19 cellular contexts compared by ENCODE assay signal in the genomic region with DNA sequence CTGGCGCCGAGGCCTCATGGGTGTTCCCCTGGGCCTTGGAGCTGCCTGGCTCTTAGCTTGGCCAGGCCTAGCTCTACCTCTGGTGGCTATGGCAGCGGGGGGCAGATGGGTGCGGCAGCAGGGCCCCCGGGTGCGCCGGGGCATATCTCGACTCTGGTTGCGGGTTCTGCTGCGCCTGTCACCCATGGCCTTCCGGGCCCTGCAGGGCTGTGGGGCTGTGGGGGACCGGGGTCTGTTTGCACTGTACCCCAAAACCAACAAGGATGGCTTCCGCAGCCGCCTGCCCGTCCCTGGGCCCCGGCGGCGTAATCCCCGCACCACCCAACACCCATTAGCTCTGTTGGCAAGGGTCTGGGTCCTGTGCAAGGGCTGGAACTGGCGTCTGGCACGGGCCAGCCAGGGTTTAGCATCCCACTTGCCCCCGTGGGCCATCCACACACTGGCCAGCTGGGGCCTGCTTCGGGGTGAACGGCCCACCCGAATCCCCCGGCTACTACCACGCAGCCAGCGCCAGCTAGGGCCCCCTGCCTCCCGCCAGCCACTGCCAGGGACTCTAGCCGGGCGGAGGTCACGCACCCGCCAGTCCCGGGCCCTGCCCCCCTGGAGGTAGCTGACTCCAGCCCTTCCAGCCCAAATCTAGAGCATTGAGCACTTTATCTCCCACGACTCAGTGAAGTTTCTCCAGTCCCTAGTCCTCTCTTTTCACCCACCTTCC. TPM values are rescaled to one million over a fixed set of nuclear protein-coding genes. Genes with fewer than 3 reads are reported as not detected.
DNase-seq lines count a peak whose midpoint lies in the region; ATAC-seq and TF ChIP-seq lines count a peak whose summit lies in the region.
"Had no signal": no experiment of that assay in that cellular context is flagged by ENCODE, and none has a peak within 500 bp of the region (broad histone marks: within the 10 kb centered on the region; RNA-seq: fewer than 3 reads in every experiment).

No MANE protein-coding gene starts in this region.

- DNase-seq in Right ventricle myocardium superior (peak; percentile 33), cardiac septum (ENCODE audit: low spot score) (no peak), posterior vena cava (ENCODE audit: low spot score) (peak; percentile 77), retina (no peak), psoas muscle (no peak)
- DNase-seq: BE2C; CD8-positive, alpha-beta T cell; DMS53; EL; GOT3; KG1; MV-4-11; NCI-H1694 treated with DMSO at 0.1 percent for 48 hours; NK-92 treated with Interleukin-12 subunit alpha and Interleukin-12 subunit beta, amount 100 ng/mL, for 24 hours; SHP77 had no signal

- intact Hi-C loops in Right ventricle myocardium superior (cut with DNase I), result no loop called here
- intact Hi-C loops in cardiac septum (cut with DNase I), result no loop called here
- intact Hi-C loops in posterior vena cava (cut with DNase I), result no loop called here
- intact Hi-C loops in psoas muscle (cut with DNase I), result no loop called here

- ATAC-seq in Right ventricle myocardium superior (ENCODE audit: poor library complexity) (no peak), esophagus mucosa (peak; percentile 11), psoas muscle (no peak), HG03039 (IDR thresholded peaks at IDR 0.05; ENCODE audit: unreplicated experiment) (no peak)
- ATAC-seq: CD8-positive, alpha-beta T cell; GM12878 had no signal

- peaks cover 19 to 100% of the 10 kb centered on the region in 2 donors for H3K36me3 ChIP-seq in psoas muscle (ENCODE audit: insufficient read depth in 1 of 2, low read depth in 1 of 2)

- no peak overlapping the region for H3K4me3 ChIP-seq in psoas muscle
- H3K4me3 ChIP-seq: GM12878, Peyer's patch had no signal

- H3K4me1 ChIP-seq in psoas muscle, result no peaks in the 10 kb centered on the region
- H3K4me1 ChIP-seq: BE2C, Peyer's patch had no signal

- H3K27me3 ChIP-seq in psoas muscle (ENCODE audit: insufficient read depth in 3 of 3, low read length in 2 of 3), result no peaks in the 10 kb centered on the region
- H3K27me3 ChIP-seq: BE2C, Peyer's patch had no signal

- no peak for TF ChIP-seq CTCF in psoas muscle (IDR thresholded peaks at IDR 0.05)

- H3K9me3 ChIP-seq in psoas muscle, result no peaks in the 10 kb centered on the region
- H3K9me3 ChIP-seq: BE2C, Peyer's patch had no signal

- WGBS in psoas muscle, 3 donors, result 92 to 93% (median 92%) methylated on average over 27 to 35 of the region's 35 CpGs

- no peak overlapping the region for H3K27ac ChIP-seq in psoas muscle
- H3K27ac ChIP-seq: Peyer's patch had no signal

RNA-seq across cellular contexts. Expression of a gene that starts 7.9 kb away (rescaled TPM):
- 19.5 TPM for total RNA-seq in Right ventricle myocardium superior
- total RNA-seq in cardiac septum, result 17.4 TPM
- total RNA-seq in esophagus mucosa, result 7.1 TPM
- 10 to 100 TPM; 12.1 to 14.2 TPM for total RNA-seq in posterior vena cava
- 10 to 100 TPM; 18.9 to 22.0 (median 20.7) TPM for total RNA-seq in psoas muscle
- 10 to 100 TPM; 18.5 to 62.5 (median 23.1) TPM for polyA plus RNA-seq in psoas muscle

RNA-seq across cellular contexts. Expression of a gene that starts 8.5 kb away (rescaled TPM):
- total RNA-seq in Right ventricle myocardium superior, result 28.0 TPM
- total RNA-seq in cardiac septum, result 36.8 TPM
- total RNA-seq in esophagus mucosa, result 37.0 TPM
- 10 to 100 TPM; 42.2 to 46.0 TPM for total RNA-seq in posterior vena cava
- total RNA-seq in psoas muscle, result 10 to 100 TPM; 30.5 to 43.3 (median 34.1) TPM
- 10 to 100 TPM; 59.8 to 86.9 (median 77.3) TPM for polyA plus RNA-seq in psoas muscle

RNA-seq across cellular contexts. Expression of a gene that starts 13.9 kb away (rescaled TPM):
- total RNA-seq in Right ventricle myocardium superior (29.7 TPM), cardiac septum (38.9 TPM), esophagus mucosa (17.7 TPM), posterior vena cava (10 to 100 TPM; 35.0 to 35.7 TPM), psoas muscle (10 to 100 TPM; 18.6 to 28.6 (median 22.0) TPM)
- polyA plus RNA-seq in psoas muscle, result 10 to 100 TPM; 15.7 to 30.2 (median 21.8) TPM

RNA-seq across cellular contexts. Expression of a gene that starts 23.3 kb away (rescaled TPM):
- 0.13 TPM for total RNA-seq in Right ventricle myocardium superior
- total RNA-seq in cardiac septum, result 0.38 TPM
- total RNA-seq in esophagus mucosa, result 0.20 TPM
- under 1 TPM; 0.28 to 0.33 TPM for total RNA-seq in posterior vena cava
- total RNA-seq in psoas muscle, result under 1 TPM in 2 of 4 donors, not detected in 2; 0.11 to 0.51 TPM
- under 1 TPM; 0.13 to 0.20 (median 0.15) TPM for polyA plus RNA-seq in psoas muscle
- total RNA-seq: CD8-positive, alpha-beta T cell had no signal

RNA-seq across cellular contexts. Expression of a gene that starts 25.6 kb away (rescaled TPM):
- 70.6 TPM for total RNA-seq in Right ventricle myocardium superior
- total RNA-seq in cardiac septum, result 66.4 TPM
- total RNA-seq in esophagus mucosa, result 74.5 TPM
- total RNA-seq in posterior vena cava, result 10 to 100 TPM; 58.4 to 80.9 TPM
- 10 to 100 TPM; 39.6 to 64.5 (median 50.3) TPM for total RNA-seq in psoas muscle
- 10 to 100 TPM; 53.7 to 80.7 (median 60.4) TPM for polyA plus RNA-seq in psoas muscle

Comparison
In these comparisons a context has a peak if more than half of its experiments do, and no peak if none do; other contexts are left out.
1. DNase-seq: peak in Right ventricle myocardium superior (single experiment) and posterior vena cava (single experiment); none in cardiac septum (single experiment), retina (single experiment) and psoas muscle (0 of 2).